In genomic region chr2:241965931-241966412, GRCh38 we compare ENCODE assay signal across 8 cellular contexts.
DNase-seq lines count a peak whose midpoint lies in the region; ATAC-seq and TF ChIP-seq lines count a peak whose summit lies in the region.

No MANE protein-coding gene starts in this region.

- H3K4me1 ChIP-seq in PC-9 (replicated peaks; ENCODE audit: insufficient read depth) (peaks cover 12% of the 10 kb centered on the region; the same call in 1 of the 2 replicates), sigmoid colon (peaks cover 0 to 10% (median 9%) of the 10 kb centered on the region in 4 donors)

- DNase-seq in NK-92 treated with Interleukin-12 subunit alpha and Interleukin-12 subunit beta, amount 100 ng/mL, for 24 hours (lab: John Stamatoyannopoulos, UW) = peak; percentile 88
- DNase-seq in NK-92 (lab: John Stamatoyannopoulos, UW; ENCODE audit: unreplicated experiment) (no peak), PC-9 (peak; percentile 82 to 88), head of caudate nucleus (peak; percentile 14 to 88 (median 64)), sigmoid colon (peak; percentile 75), DMS153 (lab: John Stamatoyannopoulos, UW) (no peak)
- DNase-seq in activated T-helper 1 cell treated with anti-CD3 and anti-CD28 coated beads, Interleukin-12 subunit alpha, Interleukin-12 subunit beta, Interleukin-2, Interleukin-4 antibody, amounts not matched to agents 30 ng/mL and 10 ng/mL and 1 ng/mL, durations not matched to agents 14 hours and 24 hours and 36 hours (ENCODE audit: low spot score) = peak; percentile 21

- H3K4me2 ChIP-seq in PC-9 = peak overlapping the region; percentile 45

- BruUV-seq in PC-9 (replicated peaks; lab: Mats Ljungman, UMichigan) = no TSS peak

- no peaks in the 10 kb centered on the region for H3K36me3 ChIP-seq in PC-9 (ENCODE audit: low read depth)
- H3K36me3 ChIP-seq in sigmoid colon = no peaks in the 10 kb centered on the region

- peaks cover 52% of the 10 kb centered on the region for H3K27me3 ChIP-seq in PC-9 (ENCODE audit: insufficient read depth, low read depth)
- no peaks in the 10 kb centered on the region for H3K27me3 ChIP-seq in sigmoid colon

- H3F3A ChIP-seq in PC-9 (ENCODE audit: insufficient read depth, low read depth) = no peaks in the 10 kb centered on the region

- H3K79me2 ChIP-seq in PC-9 (ENCODE audit: low read depth) = no peaks in the 10 kb centered on the region

- peaks cover 4% of the 10 kb centered on the region for H3K9me3 Mint-ChIP-seq in activated T-helper 1 cell treated with anti-CD3 and anti-CD28 coated beads, Interleukin-12 subunit alpha, Interleukin-12 subunit beta, Interleukin-2, Interleukin-4 antibody, amounts not matched to agents 30 ng/mL and 10 ng/mL and 1 ng/mL, durations not matched to agents 14 hours and 24 hours and 36 hours

- TF ChIP-seq CTCF in PC-9 (conservative IDR thresholded peaks at IDR 0.05) (no peak), sigmoid colon (IDR thresholded peaks at IDR 0.05) (no peak)

- no peak overlapping the region for H2AFZ ChIP-seq in PC-9

- no peaks in the 10 kb centered on the region for H3K9me2 ChIP-seq in PC-9 (ENCODE audit: insufficient read depth)

- H4K20me1 ChIP-seq in PC-9 (ENCODE audit: insufficient read depth) = no peaks in the 10 kb centered on the region

- H3K36me3 Mint-ChIP-seq in activated T-helper 1 cell treated with anti-CD3 and anti-CD28 coated beads, Interleukin-12 subunit alpha, Interleukin-12 subunit beta, Interleukin-2, Interleukin-4 antibody, amounts not matched to agents 30 ng/mL and 10 ng/mL and 1 ng/mL, durations not matched to agents 14 hours and 24 hours and 36 hours (ENCODE audit: low read depth) = no peaks in the 10 kb centered on the region

- POLR2A ChIA-PET in PC-9 (lab: Charles Lee; ENCODE audit: unreplicated experiment) = interaction anchor here (0.6 kb wide), 1 partner anchor 29 kb away, joined by 3 read pairs; no protein-coding TSS in a partner anchor

- CTCF ChIA-PET in PC-9 (lab: Charles Lee) = no interaction called here

- peak; percentile 84 for ATAC-seq in HG02981 (IDR thresholded peaks at IDR 0.05; ENCODE audit: unreplicated experiment)

- H3K27me3 Mint-ChIP-seq in activated T-helper 1 cell treated with anti-CD3 and anti-CD28 coated beads, Interleukin-12 subunit alpha, Interleukin-12 subunit beta, Interleukin-2, Interleukin-4 antibody, amounts not matched to agents 30 ng/mL and 10 ng/mL and 1 ng/mL, durations not matched to agents 14 hours and 24 hours and 36 hours (ENCODE audit: insufficient read depth) = no peaks in the 10 kb centered on the region

- H3K4me3 Mint-ChIP-seq in activated T-helper 1 cell treated with anti-CD3 and anti-CD28 coated beads, Interleukin-12 subunit alpha, Interleukin-12 subunit beta, Interleukin-2, Interleukin-4 antibody, amounts not matched to agents 30 ng/mL and 10 ng/mL and 1 ng/mL, durations not matched to agents 14 hours and 24 hours and 36 hours = peak overlapping the region; percentile 72

- H3K27ac Mint-ChIP-seq in activated T-helper 1 cell treated with anti-CD3 and anti-CD28 coated beads, Interleukin-12 subunit alpha, Interleukin-12 subunit beta, Interleukin-2, Interleukin-4 antibody, amounts not matched to agents 30 ng/mL and 10 ng/mL and 1 ng/mL, durations not matched to agents 14 hours and 24 hours and 36 hours = peak overlapping the region; percentile 83

- intact Hi-C loops in PC-9 (cut with micrococcal nuclease; ENCODE audit: unreplicated experiment) (loop anchor here (5.0 kb wide), 1 partner anchor 111 kb away; no protein-coding TSS in a partner anchor), head of caudate nucleus (cut with DNase I) (no loop called here), sigmoid colon (cut with DNase I) (no loop called here)
- intact Hi-C loops in activated T-helper 1 cell treated with anti-CD3 and anti-CD28 coated beads, Interleukin-12 subunit alpha, Interleukin-12 subunit beta, Interleukin-2, Interleukin-4 antibody, amounts not matched to agents 30 ng/mL and 10 ng/mL and 1 ng/mL, durations not matched to agents 14 hours and 24 hours and 36 hours (cut with micrococcal nuclease) = loop anchor here (5.0 kb wide), 2 partner anchors 66 to 121 kb away; no protein-coding TSS in a partner anchor

- H3K27ac ChIP-seq in PC-9 (no peak overlapping the region), sigmoid colon (peak overlapping the region in 3 of 4 donors; percentile 14 to 61 (median 42))

- TF ChIP-seq EP300 in sigmoid colon (IDR thresholded peaks at IDR 0.05) = no peak

- H3K4me1 Mint-ChIP-seq in activated T-helper 1 cell treated with anti-CD3 and anti-CD28 coated beads, Interleukin-12 subunit alpha, Interleukin-12 subunit beta, Interleukin-2, Interleukin-4 antibody, amounts not matched to agents 30 ng/mL and 10 ng/mL and 1 ng/mL, durations not matched to agents 14 hours and 24 hours and 36 hours (ENCODE audit: low read depth) = peaks cover 21% of the 10 kb centered on the region

- no peak for TF ChIP-seq POLR2A in sigmoid colon (IDR thresholded peaks at IDR 0.05)

- H3K4me3 ChIP-seq in PC-9 (no peak overlapping the region; the same call in 1 of the 2 replicates), sigmoid colon (peak overlapping the region in 1 of 4 donors; percentile 24)

- WGBS in sigmoid colon, 2 donors = 25 to 74% methylated on average over 11 of the region's 11 CpGs

- H3K9me3 ChIP-seq in PC-9 (ENCODE audit: insufficient read depth, low read depth) (no peaks in the 10 kb centered on the region), sigmoid colon (no peaks in the 10 kb centered on the region)

Comparison
In these comparisons a context has a peak if more than half of its experiments do, and no peak if none do; other contexts are left out.
1. DNase-seq: peak in NK-92 treated with Interleukin-12 subunit alpha and Interleukin-12 subunit beta, amount 100 ng/mL, for 24 hours (single experiment), PC-9 (2 of 2), activated T-helper 1 cell treated with anti-CD3 and anti-CD28 coated beads, Interleukin-12 subunit alpha, Interleukin-12 subunit beta, Interleukin-2, Interleukin-4 antibody, amounts not matched to agents 30 ng/mL and 10 ng/mL and 1 ng/mL, durations not matched to agents 14 hours and 24 hours and 36 hours (single experiment), head of caudate nucleus (42 of 42) and sigmoid colon (single experiment); none in NK-92 (single experiment) and DMS153 (single experiment).
2. intact Hi-C loops: an anchor here in PC-9 (5.0 kb wide) and activated T-helper 1 cell treated with anti-CD3 and anti-CD28 coated beads, Interleukin-12 subunit alpha, Interleukin-12 subunit beta, Interleukin-2, Interleukin-4 antibody, amounts not matched to agents 30 ng/mL and 10 ng/mL and 1 ng/mL, durations not matched to agents 14 hours and 24 hours and 36 hours (5.0 kb wide); none called in head of caudate nucleus and sigmoid colon.